Comparison of ENCODE assay signal across 8 cellular contexts in the genomic region with DNA sequence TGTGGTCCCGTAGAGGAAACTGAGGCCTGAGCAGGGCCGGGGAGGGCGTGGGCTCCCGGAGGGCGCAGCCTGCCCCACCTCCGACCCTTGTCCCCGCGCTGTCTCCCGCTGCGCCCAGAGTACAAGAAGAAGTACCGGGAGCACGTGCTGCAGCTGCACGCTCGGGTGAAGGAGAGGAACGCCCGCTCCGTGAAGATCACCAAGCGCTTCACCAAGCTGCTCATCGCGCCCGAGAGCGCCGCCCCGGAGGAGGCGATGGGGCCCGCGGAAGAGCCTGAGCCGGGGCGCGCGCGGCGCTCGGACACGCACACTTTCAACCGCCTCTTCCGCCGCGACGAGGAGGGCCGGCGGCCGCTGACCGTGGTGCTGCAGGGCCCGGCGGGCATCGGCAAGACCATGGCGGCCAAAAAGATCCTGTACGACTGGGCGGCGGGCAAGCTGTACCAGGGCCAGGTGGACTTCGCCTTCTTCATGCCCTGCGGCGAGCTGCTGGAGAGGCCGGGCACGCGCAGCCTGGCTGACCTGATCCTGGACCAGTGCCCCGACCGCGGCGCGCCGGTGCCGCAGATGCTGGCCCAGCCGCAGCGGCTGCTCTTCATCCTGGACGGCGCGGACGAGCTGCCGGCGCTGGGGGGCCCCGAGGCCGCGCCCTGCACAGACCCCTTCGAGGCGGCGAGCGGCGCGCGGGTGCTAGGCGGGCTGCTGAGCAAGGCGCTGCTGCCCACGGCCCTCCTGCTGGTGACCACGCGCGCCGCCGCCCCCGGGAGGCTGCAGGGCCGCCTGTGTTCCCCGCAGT. TPM values are rescaled to one million over a fixed set of nuclear protein-coding genes. Genes with fewer than 3 reads are reported as not detected.
A peak's percentile ranks its signal among the peaks of the same experiment; 100 is the strongest.
DNase-seq lines count a peak whose midpoint lies in the region; ATAC-seq and TF ChIP-seq lines count a peak whose summit lies in the region.

No MANE protein-coding gene starts in this region.

- ATAC-seq in foreskin keratinocyte, result peak; percentile 13
- ATAC-seq in GM21381 (IDR thresholded peaks at IDR 0.05; ENCODE audit: unreplicated experiment), result no peak
- no peak for ATAC-seq in GM21529 (IDR thresholded peaks at IDR 0.05; ENCODE audit: unreplicated experiment)

- no peaks in the 10 kb centered on the region for H3K4me1 ChIP-seq in foreskin keratinocyte
- H3K4me1 ChIP-seq in spleen, result peaks cover 26 to 82% (median 47%) of the 10 kb centered on the region in 6 donors

- peak overlapping the region; percentile 69 for H3K4me3 Mint-ChIP-seq in activated CD4-positive, alpha-beta memory T cell treated with anti-CD3 and anti-CD28 coated beads, Interleukin-2, amount 10 ng/mL, durations not matched to agents 7 days and 5 days

- peaks cover 4% of the 10 kb centered on the region for H3K9me3 Mint-ChIP-seq in activated CD4-positive, alpha-beta memory T cell treated with anti-CD3 and anti-CD28 coated beads, Interleukin-2, amount 10 ng/mL, durations not matched to agents 7 days and 5 days

- DNase-seq in DMS79 treated with DMSO at 0.1 percent for 48 hours (lab: John Stamatoyannopoulos, UW) (peak; percentile 5), DMS79 (lab: John Stamatoyannopoulos, UW) (no peak), foreskin keratinocyte (peak in 1 of 2 donors; percentile 16), spleen (peak; percentile 92), NCI-H510A (lab: John Stamatoyannopoulos, UW) (no peak)
- peak; percentile 54 for DNase-seq in activated CD4-positive, alpha-beta memory T cell treated with anti-CD3 and anti-CD28 coated beads, Interleukin-2, amount 10 ng/mL, durations not matched to agents 7 days and 5 days

- POLR2A ChIA-PET in activated CD4-positive, alpha-beta memory T cell treated with anti-CD3 and anti-CD28 coated beads, Interleukin-2, amount 10 ng/mL, durations not matched to agents 7 days and 5 days (lab: Charles Lee), result interaction anchor here (0.7 to 8.1 kb wide), 10 partner anchors 8 to 73 kb away, joined by 3 to 75 read pairs (median 10); partner anchors contain the start of genes BET1L, PGGHG and RIC8A

- CTCF ChIA-PET in activated CD4-positive, alpha-beta memory T cell treated with anti-CD3 and anti-CD28 coated beads, Interleukin-2, amount 10 ng/mL, durations not matched to agents 7 days and 5 days (lab: Charles Lee), result interaction anchor here (1.1 to 2.8 kb wide), 5 partner anchors 25 to 37 kb away, joined by 3 to 13 read pairs (median 4); no protein-coding TSS in a partner anchor

- intact Hi-C loops in spleen (cut with DNase I; ENCODE audit: low total_unique reads), result no loop called here

- peaks cover 68% of the 10 kb centered on the region for H3K27me3 Mint-ChIP-seq in activated CD4-positive, alpha-beta memory T cell treated with anti-CD3 and anti-CD28 coated beads, Interleukin-2, amount 10 ng/mL, durations not matched to agents 7 days and 5 days

- peak overlapping the region; percentile 35 to 77 (median 48) for H3K4me3 ChIP-seq in spleen

- H3K27ac Mint-ChIP-seq in activated CD4-positive, alpha-beta memory T cell treated with anti-CD3 and anti-CD28 coated beads, Interleukin-2, amount 10 ng/mL, durations not matched to agents 7 days and 5 days, result peak overlapping the region; percentile 66

- TF ChIP-seq CTCF in foreskin keratinocyte (conservative IDR thresholded peaks at IDR 0.05) (no peak), spleen (IDR thresholded peaks at IDR 0.05 in 8 of 11, conservative IDR thresholded peaks at IDR 0.05 in 3 of 11) (no peak)

- H3K4me1 Mint-ChIP-seq in activated CD4-positive, alpha-beta memory T cell treated with anti-CD3 and anti-CD28 coated beads, Interleukin-2, amount 10 ng/mL, durations not matched to agents 7 days and 5 days, result peaks cover 47% of the 10 kb centered on the region

- H3K9me3 ChIP-seq in spleen, result peaks cover 0 to 6% (median 0%) of the 10 kb centered on the region in 8 donors

- TF ChIP-seq POLR2A in spleen (IDR thresholded peaks at IDR 0.05), result no peak

- H3K36me3 ChIP-seq in spleen, result peaks cover 0 to 32% (median 0%) of the 10 kb centered on the region in 6 donors

- H3K36me3 Mint-ChIP-seq in activated CD4-positive, alpha-beta memory T cell treated with anti-CD3 and anti-CD28 coated beads, Interleukin-2, amount 10 ng/mL, durations not matched to agents 7 days and 5 days (ENCODE audit: low read depth), result peaks cover 24% of the 10 kb centered on the region

- H3K27me3 ChIP-seq in foreskin keratinocyte (peaks cover 86% of the 10 kb centered on the region), spleen (replicated peaks in 1 of 7) (peaks cover 0 to 72% (median 48%) of the 10 kb centered on the region in 7 donors)

- 3 to 12% (median 6%) methylated on average over 25 to 93 of the region's 93 CpGs for WGBS in spleen, 5 donors

- H3K27ac ChIP-seq in foreskin keratinocyte (no peak overlapping the region), spleen (peak overlapping the region in 7 of 8 donors; percentile 26 to 89 (median 63))

RNA-seq across cellular contexts. Expression of gene NLRP6, which starts 2.0 kb away (rescaled TPM):
- total RNA-seq in activated CD4-positive, alpha-beta memory T cell treated with anti-CD3 and anti-CD28 coated beads, Interleukin-2, amount 10 ng/mL, durations not matched to agents 7 days and 5 days, result 1 to 10 TPM; 2.5 TPM
- not detected in 2 replicates for total RNA-seq in foreskin keratinocyte
- polyA plus RNA-seq in foreskin keratinocyte, result not detected in 2 replicates
- total RNA-seq in spleen, result 10 to 100 TPM in 4 of 7 donors, 1 to 10 TPM in 3; 5.0 to 30.9 (median 10.0) TPM
- polyA plus RNA-seq in spleen, result 1 to 10 TPM in 2 of 3 donors, under 1 TPM in 1; 0.15 to 1.3 (median 1.1) TPM

RNA-seq across cellular contexts. Expression of gene PGGHG, which starts 8.8 kb away (rescaled TPM):
- 100 to 1,000 TPM; 113 to 117 TPM for total RNA-seq in activated CD4-positive, alpha-beta memory T cell treated with anti-CD3 and anti-CD28 coated beads, Interleukin-2, amount 10 ng/mL, durations not matched to agents 7 days and 5 days
- total RNA-seq in foreskin keratinocyte (7.3 and 12.3 TPM in 2 replicates), spleen (100 to 1,000 TPM in 6 of 7 donors, 10 to 100 TPM in 1; 53.4 to 182 (median 128) TPM)
- polyA plus RNA-seq in foreskin keratinocyte (7.5 and 10.2 TPM in 2 replicates), spleen (100 to 1,000 TPM; 127 to 250 (median 134) TPM)

RNA-seq across cellular contexts. Expression of gene IFITM5, which starts 19.2 kb away (rescaled TPM):
- not detected for total RNA-seq in activated CD4-positive, alpha-beta memory T cell treated with anti-CD3 and anti-CD28 coated beads, Interleukin-2, amount 10 ng/mL, durations not matched to agents 7 days and 5 days
- total RNA-seq in foreskin keratinocyte (not detected in 2 replicates), spleen (not detected)
- polyA plus RNA-seq in foreskin keratinocyte (not detected in 2 replicates), spleen (not detected)

RNA-seq across cellular contexts. Expression of gene IFITM2, which starts 27.5 kb away (rescaled TPM):
- total RNA-seq in activated CD4-positive, alpha-beta memory T cell treated with anti-CD3 and anti-CD28 coated beads, Interleukin-2, amount 10 ng/mL, durations not matched to agents 7 days and 5 days, result 1,000 to 10,000 TPM; 1,637 to 1,643 TPM
- total RNA-seq in foreskin keratinocyte (224 and 342 TPM in 2 replicates), spleen (1,000 to 10,000 TPM in 4 of 7 donors, 100 to 1,000 TPM in 3; 507 to 1,635 (median 1,062) TPM)
- polyA plus RNA-seq in foreskin keratinocyte (39.8 and 55.8 TPM in 2 replicates), spleen (1,000 to 10,000 TPM in 1 of 3 donors, 100 to 1,000 TPM in 2; 680 to 1,006 (median 885) TPM)

RNA-seq across cellular contexts. Expression of gene IFITM1, which starts 33.7 kb away (rescaled TPM):
- total RNA-seq in activated CD4-positive, alpha-beta memory T cell treated with anti-CD3 and anti-CD28 coated beads, Interleukin-2, amount 10 ng/mL, durations not matched to agents 7 days and 5 days, result 1,000 to 10,000 TPM; 1,010 to 1,055 TPM
- total RNA-seq in foreskin keratinocyte (399 and 491 TPM in 2 replicates), spleen (100 to 1,000 TPM; 333 to 670 (median 510) TPM)
- polyA plus RNA-seq in foreskin keratinocyte (615 and 795 TPM in 2 replicates), spleen (100 to 1,000 TPM; 314 to 496 (median 327) TPM)

Comparison
In these comparisons a context has a peak if more than half of its experiments do, and no peak if none do; other contexts are left out.
1. DNase-seq: peak in DMS79 treated with DMSO at 0.1 percent for 48 hours (single experiment), activated CD4-positive, alpha-beta memory T cell treated with anti-CD3 and anti-CD28 coated beads, Interleukin-2, amount 10 ng/mL, durations not matched to agents 7 days and 5 days (single experiment) and spleen (single experiment); none in DMS79 (single experiment) and NCI-H510A (single experiment).